ENCODE assay signal across 14 cellular contexts in genomic region chr11:2472428-2473186, GRCh38. TPM values are rescaled to one million over a fixed set of nuclear protein-coding genes. Genes with fewer than 3 reads are reported as not detected.
DNase-seq lines count a peak whose midpoint lies in the region; ATAC-seq lines count a peak whose summit lies in the region.
"Had no signal": no experiment of that assay in that cellular context is flagged by ENCODE, and none has a peak within 500 bp of the region (broad histone marks: within the 10 kb centered on the region; RNA-seq: fewer than 3 reads in every experiment).

No MANE protein-coding gene starts in this region.

- no peaks in the 10 kb centered on the region for H3K36me3 ChIP-seq in H7 (replicated peaks; ENCODE audit: control insufficient read depth, insufficient read depth, low read length)
- H3K36me3 ChIP-seq: SJSA1 had no signal

- peaks cover 2% of the 10 kb centered on the region; the same call in 1 of the 2 replicates for H3K27me3 ChIP-seq in H7 (ENCODE audit: control insufficient read depth, insufficient read depth, low read length)

- peak; percentile 4 for DNase-seq in AG20443 (ENCODE audit: low spot score)
- peak; percentile 16 for DNase-seq in H7
- DNase-seq in islet precursor cell, result peak; percentile 58
- DNase-seq in sciatic nerve (ENCODE audit: low spot score), result peak; percentile 35
- DNase-seq in NCI-H1048 (lab: John Stamatoyannopoulos, UW), result no peak
- DNase-seq in AG08395 (ENCODE audit: low spot score), result no peak
- no peak for DNase-seq in left lobe of liver (ENCODE audit: low spot score)
- DNase-seq: DMS79, NCI-H1436, NCI-H2029, NCI-H526 had no signal

- ATAC-seq in sciatic nerve (no peak), left lobe of liver (no peak)
- ATAC-seq: A549 had no signal

- intact Hi-C loops in sciatic nerve (cut with DNase I), result no loop called here

- no peak overlapping the region for H3K4me3 ChIP-seq in H7 (ENCODE audit: insufficient read depth, low read depth, low read length)
- H3K4me3 ChIP-seq: A549, SJSA1 had no signal

RNA-seq across cellular contexts. Expression of gene KCNQ1, which starts 27.8 kb away (rescaled TPM):
- 0.18 and 0.48 TPM in 2 replicates for total RNA-seq in H7 (2014; rRNA removed; shearing (Covaris generic))
- total RNA-seq in sciatic nerve (6.2 TPM), left lobe of liver (2.1 TPM)
- total RNA-seq: SJSA1 had no signal

RNA-seq across cellular contexts. Expression of gene TRPM5, which starts 28.3 kb away (rescaled TPM):
- not detected in 2 replicates for total RNA-seq in H7 (2014; rRNA removed; shearing (Covaris generic))
- total RNA-seq in sciatic nerve, result not detected
- total RNA-seq in left lobe of liver, result not detected
- total RNA-seq: H1, SJSA1 had no signal

Comparison
In these comparisons a context has a peak if more than half of its experiments do, and no peak if none do; other contexts are left out.
1. DNase-seq: peak in AG20443 (single experiment), H7 (single experiment), islet precursor cell (single experiment) and sciatic nerve (single experiment); none in NCI-H1048 (single experiment), AG08395 (single experiment) and left lobe of liver (single experiment).